1 cellular context compared by ENCODE assay signal in genomic region chr7:100890640-100891521, GRCh38.
TF ChIP-seq lines count a peak whose summit lies in the region.

No MANE protein-coding gene starts in this region.

TF ChIP-seq in GM12878, 131 proteins besides CTCF, POLR2A, EP300 and RAD21 (continued from another document):
- TF ChIP-seq ZBTB11 (CRISPR knock-in tag; IDR thresholded peaks at IDR 0.05) (no peak), BRCA1 (IDR thresholded peaks at IDR 0.05; ENCODE audit: low read depth, low read length) (no peak), SMARCA5 (IDR thresholded peaks at IDR 0.05) (no peak), NFXL1 (IDR thresholded peaks at IDR 0.05; ENCODE audit: borderline replicate concordance) (peak; percentile 78; the same call in 1 of the 2 replicates), BHLHE40 (IDR thresholded peaks at IDR 0.05; ENCODE audit: borderline replicate concordance in 1 of 2, low read depth in 2 of 2, low read length in 1 of 2) (peak in 1 of 2 experiments; percentile 8; a peak in 1 of 4 replicates), SKIL (IDR thresholded peaks at IDR 0.05; ENCODE audit: low read depth, poor library complexity, severe bottlenecking) (no peak), FOXK2 (IDR thresholded peaks at IDR 0.05) (no peak), YBX1 (IDR thresholded peaks at IDR 0.05) (no peak), MAX (IDR thresholded peaks at IDR 0.05; ENCODE audit: low read depth, low read length) (0 out of 2 replicates have a peak, but pooled peaks have one; percentile 4), IRF5 (IDR thresholded peaks at IDR 0.05; ENCODE audit: borderline replicate concordance) (no peak), SREBF1 (IDR thresholded peaks at IDR 0.05; ENCODE audit: low read length) (no peak), BCL11A (IDR thresholded peaks at IDR 0.05; ENCODE audit: low read depth, low read length) (no peak), WRNIP1 (IDR thresholded peaks at IDR 0.05; ENCODE audit: borderline replicate concordance, low read depth, low read length) (no peak), CREB1 (IDR thresholded peaks at IDR 0.05; ENCODE audit: low read depth) (no peak), BCL3 (IDR thresholded peaks at IDR 0.05; ENCODE audit: borderline replicate concordance, insufficient read depth, low read depth, low read length, poor library complexity, severe bottlenecking) (no peak), HSF1 (IDR thresholded peaks at IDR 0.05; ENCODE audit: low read depth, low read length) (no peak), MLLT1 (IDR thresholded peaks at IDR 0.05) (no peak), IKZF2 (IDR thresholded peaks at IDR 0.05) (0 out of 4 replicates have a peak, but pooled peaks of 1 of the 2 experiments have one; percentile 1), EED (IDR thresholded peaks at IDR 0.05; ENCODE audit: low read depth) (no peak), E2F8 (IDR thresholded peaks at IDR 0.05; ENCODE audit: low read depth, partially characterized antibody) (no peak), GABPA (IDR thresholded peaks at IDR 0.05; ENCODE audit: low read depth) (no peak), CREM (IDR thresholded peaks at IDR 0.05; ENCODE audit: low read depth) (no peak), HDAC2 (IDR thresholded peaks at IDR 0.05) (no peak), RFX5 (IDR thresholded peaks at IDR 0.05; ENCODE audit: low read depth, low read length) (no peak), POU2F2 (IDR thresholded peaks at IDR 0.05; ENCODE audit: borderline replicate concordance, low read depth, low read length) (no peak)
